9 cellular contexts compared by ENCODE assay signal in the genomic region with DNA sequence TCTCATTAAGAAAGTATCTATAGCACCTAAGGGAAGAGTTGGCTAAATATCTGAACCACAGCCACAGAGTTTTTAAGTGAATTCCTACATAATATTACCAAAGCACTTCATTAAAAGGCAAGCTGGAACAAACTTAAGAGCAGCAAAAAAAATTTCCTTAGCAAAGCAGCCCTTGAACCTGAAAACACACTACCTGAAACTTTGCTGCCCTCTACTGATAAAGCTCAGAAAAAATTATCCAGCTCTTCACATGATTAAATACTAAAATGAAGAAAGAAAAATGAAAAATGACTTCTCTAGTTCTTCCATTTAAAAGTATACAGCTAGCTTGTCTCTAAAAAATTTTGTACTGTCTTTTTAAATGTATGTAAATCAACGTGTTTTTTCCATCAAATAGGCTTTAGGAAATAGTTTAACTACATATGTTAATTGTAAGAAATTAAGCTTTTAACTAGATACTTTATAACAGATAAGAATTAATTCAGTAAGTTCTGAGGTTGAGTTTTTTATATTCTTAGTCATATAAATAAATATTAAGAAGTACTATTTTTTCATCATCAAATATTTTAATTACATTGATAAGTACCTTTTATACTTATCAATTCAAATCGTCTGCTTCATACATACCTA.
DNase-seq lines count a peak whose midpoint lies in the region; ATAC-seq, FAIRE-seq and TF ChIP-seq lines count a peak whose summit lies in the region.
"Had no signal": no experiment of that assay in that cellular context is flagged by ENCODE, and none has a peak within 500 bp of the region (broad histone marks: within the 10 kb centered on the region; RNA-seq: fewer than 3 reads in every experiment).

No MANE protein-coding gene starts in this region.

- H4K20me1 ChIP-seq in MM.1S (ENCODE audit: insufficient read depth, low read length), result no peaks in the 10 kb centered on the region
- H4K20me1 ChIP-seq in astrocyte (ENCODE audit: insufficient read depth, low read length), result no peaks in the 10 kb centered on the region

- no peaks in the 10 kb centered on the region for H3K36me3 Mint-ChIP-seq in astrocyte (ENCODE audit: low read depth, unreplicated experiment)
- H3K36me3 Mint-ChIP-seq: activated naive CD8-positive, alpha-beta T cell treated with anti-CD3 and anti-CD28 coated beads, Interleukin-2, amount 10 ng/mL, durations not matched to agents 7 days and 5 days had no signal

- no peaks in the 10 kb centered on the region for H3F3A ChIP-seq in MM.1S (ENCODE audit: insufficient read depth, low read length)

- H3K4me3 ChIP-seq in MM.1S (ENCODE audit: low read length), result no peak overlapping the region
- no peak overlapping the region for H3K4me3 ChIP-seq in astrocyte (ENCODE audit: insufficient read depth, low read depth, low read length)
- H3K4me3 ChIP-seq in right lobe of liver, result no peak overlapping the region

- H3K27me3 Mint-ChIP-seq in astrocyte (ENCODE audit: low read depth, unreplicated experiment), result no peaks in the 10 kb centered on the region

- intact Hi-C loops in right lobe of liver (cut with DNase I) (no loop called here), Right ventricle myocardium superior (cut with DNase I) (no loop called here)

- no peak for FAIRE-seq in astrocyte (lab: Jason Lieb, UNC)

- no peaks in the 10 kb centered on the region for H3K9me3 ChIP-seq in MM.1S (replicated peaks; ENCODE audit: insufficient read depth, low read length)
- no peaks in the 10 kb centered on the region for H3K9me3 ChIP-seq in astrocyte (ENCODE audit: insufficient read depth, low read depth, low read length)
- no peaks in the 10 kb centered on the region for H3K9me3 ChIP-seq in right lobe of liver

- ATAC-seq in right lobe of liver (peak in 3 of 4 donors; percentile 52 to 58 (median 57)), GM19467 (IDR thresholded peaks at IDR 0.05; ENCODE audit: unreplicated experiment) (no peak), Right ventricle myocardium superior (ENCODE audit: poor library complexity) (no peak)

- peaks cover 3% of the 10 kb centered on the region for H3K9me3 Mint-ChIP-seq in astrocyte (ENCODE audit: unreplicated experiment)
- H3K9me3 Mint-ChIP-seq: activated naive CD8-positive, alpha-beta T cell treated with anti-CD3 and anti-CD28 coated beads, Interleukin-2, amount 10 ng/mL, durations not matched to agents 7 days and 5 days had no signal

- H3K4me2 ChIP-seq in MM.1S (ENCODE audit: low read depth, low read length) (no peak overlapping the region), astrocyte (ENCODE audit: low read length) (no peak overlapping the region)

- H2AFZ ChIP-seq in MM.1S (ENCODE audit: low read length), result no peak overlapping the region
- no peak overlapping the region for H2AFZ ChIP-seq in astrocyte (ENCODE audit: low read depth, low read length)

- H3K27me3 ChIP-seq in MM.1S (replicated peaks; ENCODE audit: insufficient read depth, low read length) (no peaks in the 10 kb centered on the region), astrocyte (ENCODE audit: insufficient read depth, low read length) (no peaks in the 10 kb centered on the region), right lobe of liver (no peaks in the 10 kb centered on the region)

- H3K79me2 ChIP-seq in MM.1S (ENCODE audit: low read length), result no peaks in the 10 kb centered on the region
- H3K79me2 ChIP-seq in astrocyte (ENCODE audit: insufficient read depth, low read length), result no peaks in the 10 kb centered on the region

- no peaks in the 10 kb centered on the region for H3K36me3 ChIP-seq in MM.1S (replicated peaks; ENCODE audit: insufficient read depth, low read length)
- no peaks in the 10 kb centered on the region for H3K36me3 ChIP-seq in astrocyte (ENCODE audit: insufficient read depth, low read length)
- H3K36me3 ChIP-seq in right lobe of liver, result no peaks in the 10 kb centered on the region

- DNase-seq in ELF-1 (ENCODE audit: low read depth, low spot score) (peak; percentile 9), MM.1S (peak; percentile 59), astrocyte (ENCODE audit: low read depth) (peak; percentile 6), right lobe of liver (no peak), GM19238 (ENCODE audit: insufficient read length, low spot score) (no peak), Right ventricle myocardium superior (no peak), activated gamma-delta T cell (lab: John Stamatoyannopoulos, UW) (no peak)
- DNase-seq: activated naive CD8-positive, alpha-beta T cell treated with anti-CD3 and anti-CD28 coated beads, Interleukin-2, amount 10 ng/mL, durations not matched to agents 7 days and 5 days had no signal

- H3K4me1 ChIP-seq in MM.1S (ENCODE audit: low read length), result no peaks in the 10 kb centered on the region
- no peaks in the 10 kb centered on the region for H3K4me1 ChIP-seq in astrocyte (ENCODE audit: insufficient read depth, low read length)
- H3K4me1 ChIP-seq in right lobe of liver, result no peaks in the 10 kb centered on the region

- no peak for TF ChIP-seq POLR2A in right lobe of liver (IDR thresholded peaks at IDR 0.05)

- H3K27ac ChIP-seq in MM.1S (ENCODE audit: low read length) (no peak overlapping the region), astrocyte (ENCODE audit: low read depth, low read length) (no peak overlapping the region), right lobe of liver (no peak overlapping the region)

- no peak overlapping the region for H3K27ac Mint-ChIP-seq in astrocyte (ENCODE audit: unreplicated experiment)
- H3K27ac Mint-ChIP-seq: activated naive CD8-positive, alpha-beta T cell treated with anti-CD3 and anti-CD28 coated beads, Interleukin-2, amount 10 ng/mL, durations not matched to agents 7 days and 5 days had no signal

- no peak overlapping the region for H3K4me3 Mint-ChIP-seq in astrocyte (ENCODE audit: unreplicated experiment)
- H3K4me3 Mint-ChIP-seq: activated naive CD8-positive, alpha-beta T cell treated with anti-CD3 and anti-CD28 coated beads, Interleukin-2, amount 10 ng/mL, durations not matched to agents 7 days and 5 days had no signal

- no peaks in the 10 kb centered on the region for H3K4me1 Mint-ChIP-seq in astrocyte (ENCODE audit: low read depth, unreplicated experiment)
- H3K4me1 Mint-ChIP-seq: activated naive CD8-positive, alpha-beta T cell treated with anti-CD3 and anti-CD28 coated beads, Interleukin-2, amount 10 ng/mL, durations not matched to agents 7 days and 5 days had no signal

- TF ChIP-seq CTCF in MM.1S (IDR thresholded peaks at IDR 0.05; ENCODE audit: low read length) (peak; percentile 67), astrocyte (IDR thresholded peaks at IDR 0.05; ENCODE audit: insufficient read depth, low read depth, low read length) (peak; percentile 58), right lobe of liver (IDR thresholded peaks at IDR 0.05) (peak; percentile 50 to 60 (median 56))

- 28% methylated on average over 2 of the region's 2 CpGs for WGBS in right lobe of liver (ENCODE audit: insufficient coverage, low coverage, low lambda C conversion rate, missing lambda C conversion rate)

- no peak overlapping the region for H3K9ac ChIP-seq in MM.1S (ENCODE audit: low read length)
- H3K9ac ChIP-seq in astrocyte (ENCODE audit: low read length), result no peak overlapping the region

- no peaks in the 10 kb centered on the region for H3K9me2 ChIP-seq in MM.1S (replicated peaks; ENCODE audit: insufficient read depth, low read length)

Comparison
In these comparisons a context has a peak if more than half of its experiments do, and no peak if none do; other contexts are left out.
1. DNase-seq: peak in ELF-1 (single experiment), MM.1S (single experiment) and astrocyte (single experiment); none in right lobe of liver (0 of 3), GM19238 (single experiment), Right ventricle myocardium superior (single experiment) and activated gamma-delta T cell (single experiment).
2. ATAC-seq: peak in right lobe of liver (3 of 4); none in GM19467 (single experiment) and Right ventricle myocardium superior (single experiment).
3. Peak in every context shown above with its lines, with median percentiles within 50 percentile points of each other: CTCF ChIP-seq.